22 cellular contexts compared by ENCODE assay signal in genomic region chr5:39943811-39944210, GRCh38.
"Had no signal": no experiment of that assay in that cellular context is flagged by ENCODE, and none has a peak within 500 bp of the region (broad histone marks: within the 10 kb centered on the region; RNA-seq: fewer than 3 reads in every experiment).

No MANE protein-coding gene starts in this region.

- H3K27me3 ChIP-seq: sigmoid colon, spleen had no signal

- ATAC-seq: activated CD8-positive, alpha-beta T cell treated with anti-CD3 and anti-CD28 coated beads, Interleukin-2, amount 10 ng/mL, durations not matched to agents 7 days and 5 days; lower lobe of right lung; mucosa of descending colon; T-cell had no signal

- H3K4me3 ChIP-seq: lower lobe of right lung, mucosa of descending colon, sigmoid colon, spleen, thoracic aorta had no signal

- H3K27ac ChIP-seq: lower lobe of right lung, parathyroid adenoma, sigmoid colon, spleen, thoracic aorta, WERI-Rb-1 had no signal

- H3K36me3 ChIP-seq: lower lobe of right lung, sigmoid colon, spleen, thoracic aorta, WERI-Rb-1 had no signal

- H3K9ac ChIP-seq: parathyroid adenoma had no signal

- FAIRE-seq: kidney, TTC549 had no signal

- H3K9me3 ChIP-seq: lower lobe of right lung, mucosa of descending colon, sigmoid colon, thoracic aorta had no signal

- H2AFZ ChIP-seq: parathyroid adenoma had no signal

- H3K79me2 ChIP-seq: parathyroid adenoma had no signal

- DNase-seq: activated CD4-positive, alpha-beta T cell treated with anti-CD3 and anti-CD28 coated beads, Interleukin-2, amount 10 ng/mL, durations not matched to agents 7 days and 5 days; activated CD4-positive, CD25-positive, alpha-beta regulatory T cell treated with anti-CD3 and anti-CD28 coated beads, Interleukin-2, amount 50 U/mL, for 72 hours; activated CD8-positive, alpha-beta T cell treated with anti-CD3 and anti-CD28 coated beads, Interleukin-2, amount 10 ng/mL, durations not matched to agents 7 days and 5 days; activated gamma-delta T cell; activated naive CD4-positive, alpha-beta T cell treated with anti-CD3 and anti-CD28 coated beads, Interleukin-2, amount 50 U/mL, for 16 hours; cerebellar nuclear complex; cortex of kidney; kidney; lower lobe of right lung; mesendoderm; mucosa of descending colon; nephron progenitor cell; nucleus accumbens; sigmoid colon; spleen; stimulated activated CD4-positive, alpha-beta T cell treated with anti-CD3 and anti-CD28 coated beads, Interleukin-4, amount 100 ng/mL, for 24 hours; stimulated activated naive CD4-positive, alpha-beta T cell treated with Interleukin-2 at 50 U/mL for 16 hours; T-cell; WERI-Rb-1 had no signal

- H3K4me1 ChIP-seq: parathyroid adenoma, sigmoid colon had no signal
